In genomic region chr4:113384600-113384999, GRCh38 we compare ENCODE assay signal across 11 cellular contexts.
DNase-seq lines count a peak whose midpoint lies in the region; ATAC-seq and TF ChIP-seq lines count a peak whose summit lies in the region.
"Had no signal": no experiment of that assay in that cellular context is flagged by ENCODE, and none has a peak within 500 bp of the region (broad histone marks: within the 10 kb centered on the region; RNA-seq: fewer than 3 reads in every experiment).

No MANE protein-coding gene starts in this region.

- H3K9ac ChIP-seq in HCT116 (ENCODE audit: low read length), result no peak overlapping the region
- H3K9ac ChIP-seq in skeletal muscle satellite cell (ENCODE audit: low read depth, low read length), result no peak overlapping the region
- no peak overlapping the region for H3K9ac ChIP-seq in mesendoderm (ENCODE audit: low read length)

- no peak for TF ChIP-seq CTCF in HCT116 (IDR thresholded peaks at IDR 0.05 in 2 of 3, conservative IDR thresholded peaks at IDR 0.05 in 1 of 3; ENCODE audit: borderline replicate concordance in 1 of 3, insufficient read depth in 1 of 3, low read depth in 2 of 3, low read length in 2 of 3)
- TF ChIP-seq CTCF in esophagus muscularis mucosa (IDR thresholded peaks at IDR 0.05), result no peak

- H3K23ac ChIP-seq in mesendoderm (ENCODE audit: low read length), result no peak overlapping the region

- H2AK5ac ChIP-seq in mesendoderm (ENCODE audit: low read length), result no peak overlapping the region

- no peak overlapping the region for H4K5ac ChIP-seq in mesendoderm (ENCODE audit: low read length)

- peaks cover 9 to 35% of the 10 kb centered on the region in 2 experiments for H3K4me1 ChIP-seq in HCT116 (ENCODE audit: control insufficient read depth in 1 of 2, insufficient read depth in 2 of 2, low read length in 2 of 2)
- peaks cover 19 to 39% (median 35%) of the 10 kb centered on the region in 4 donors for H3K4me1 ChIP-seq in esophagus muscularis mucosa
- peaks cover 27% of the 10 kb centered on the region for H3K4me1 ChIP-seq in skeletal muscle satellite cell (ENCODE audit: control insufficient read depth, insufficient read depth, low read length)
- H3K4me1 ChIP-seq in mesendoderm (ENCODE audit: control insufficient read depth, low read depth, low read length), result no peaks in the 10 kb centered on the region

- H2BK5ac ChIP-seq in mesendoderm (ENCODE audit: low read length), result no peak overlapping the region

- H3K9me3 ChIP-seq in HCT116 (ENCODE audit: control insufficient read depth in 1 of 2, insufficient read depth in 1 of 2, low read depth in 1 of 2, low read length in 2 of 2) (no peaks in the 10 kb centered on the region), esophagus muscularis mucosa (no peaks in the 10 kb centered on the region), skeletal muscle satellite cell (replicated peaks; ENCODE audit: low read length) (no peaks in the 10 kb centered on the region)
- H3K9me3 ChIP-seq: stomach had no signal

- H2BK15ac ChIP-seq in mesendoderm (replicated peaks; ENCODE audit: low read depth), result no peak overlapping the region

- RAD21 ChIA-PET in HCT116 (lab: Charles Lee; ENCODE audit: low non-redundant PET in 1 of 2, low total read pairs in 2 of 2, uncharacterized antibody in 2 of 2, unreplicated experiment in 2 of 2), result no interaction called here

- peak overlapping the region; percentile 62 for H2AFZ ChIP-seq in HCT116 (ENCODE audit: low read depth, low read length, poor library complexity, severe bottlenecking)

- no peak for TF ChIP-seq EP300 in esophagus muscularis mucosa (IDR thresholded peaks at IDR 0.05)

- H3K27ac ChIP-seq in HCT116 (ENCODE audit: low read depth, low read length) (no peak overlapping the region), esophagus muscularis mucosa (replicated peaks in 1 of 4) (peak overlapping the region in 3 of 4 donors; percentile 11 to 34 (median 16)), mesendoderm (ENCODE audit: low read depth, low read length) (no peak overlapping the region)

- H3K79me2 ChIP-seq in HCT116 (ENCODE audit: insufficient read depth, low read length) (no peaks in the 10 kb centered on the region), mesendoderm (ENCODE audit: control insufficient read depth, insufficient read depth, low read length) (no peaks in the 10 kb centered on the region)

- 16% methylated on average over 5 of the region's 5 CpGs for WGBS in esophagus muscularis mucosa
- WGBS in mesendoderm (ENCODE audit: extremely low coverage, insufficient coverage, low lambda C conversion rate), result no CpG with 5 or more reads among the region's 5 CpGs

- H3K18ac ChIP-seq in mesendoderm (ENCODE audit: low read length), result no peak overlapping the region

- no peak overlapping the region for H3K56ac ChIP-seq in mesendoderm (ENCODE audit: low read length)

- no TSS peak for BruUV-seq in HCT116 (replicated peaks; lab: Mats Ljungman, UMichigan)

- no peak for TF ChIP-seq RAD21 in HCT116 (IDR thresholded peaks at IDR 0.05; ENCODE audit: low read depth)

- CTCF ChIA-PET in HCT116 (lab: Charles Lee), result no interaction called here

- no peaks in the 10 kb centered on the region for H3K9me2 ChIP-seq in HCT116 (ENCODE audit: insufficient read depth)

- H3K4me2 ChIP-seq in HCT116 (ENCODE audit: low read length), result peak overlapping the region; percentile 52
- H3K4me2 ChIP-seq in skeletal muscle satellite cell (ENCODE audit: low read length), result peak overlapping the region; percentile 6
- H3K4me2 ChIP-seq in mesendoderm (ENCODE audit: low read length), result no peak overlapping the region

- no peak overlapping the region for H2BK120ac ChIP-seq in mesendoderm (ENCODE audit: low read depth, low read length)

- H3K36me3 ChIP-seq in HCT116 (ENCODE audit: control insufficient read depth in 1 of 2, insufficient read depth in 2 of 2, low read length in 2 of 2) (no peaks in the 10 kb centered on the region), esophagus muscularis mucosa (peaks cover 0 to 14% (median 11%) of the 10 kb centered on the region in 4 donors), skeletal muscle satellite cell (ENCODE audit: insufficient read depth, low read length) (no peaks in the 10 kb centered on the region), mesendoderm (ENCODE audit: control insufficient read depth, insufficient read depth, low read length) (no peaks in the 10 kb centered on the region)

- H3K4me3 ChIP-seq in HCT116 (replicated peaks in 1 of 2; ENCODE audit: low read depth in 1 of 2, low read length in 2 of 2) (no peak overlapping the region), esophagus muscularis mucosa (no peak overlapping the region), skeletal muscle satellite cell (ENCODE audit: low read length) (no peak overlapping the region), mesendoderm (ENCODE audit: low read length) (no peak overlapping the region)
- H3K4me3 ChIP-seq: stomach had no signal

- no peak overlapping the region for H4K8ac ChIP-seq in mesendoderm (ENCODE audit: low read depth, low read length)

- H3K27me3 ChIP-seq in HCT116 (ENCODE audit: insufficient read depth, low read length) (no peaks in the 10 kb centered on the region), esophagus muscularis mucosa (no peaks in the 10 kb centered on the region), skeletal muscle satellite cell (ENCODE audit: control insufficient read depth, insufficient read depth, low read length) (no peaks in the 10 kb centered on the region), mesendoderm (ENCODE audit: insufficient read depth, low read length, poor library complexity) (no peaks in the 10 kb centered on the region)
- H3K27me3 ChIP-seq: stomach had no signal

- H3K79me1 ChIP-seq in mesendoderm (ENCODE audit: low read length), result no peaks in the 10 kb centered on the region

- no peaks in the 10 kb centered on the region for H4K20me1 ChIP-seq in HCT116 (ENCODE audit: insufficient read depth)

- H3K4ac ChIP-seq in mesendoderm (ENCODE audit: low read depth, low read length), result no peak overlapping the region

- POLR2A ChIA-PET in HCT116 (lab: Charles Lee), result no interaction called here

- DNase-seq in HCT116 (ENCODE audit: low read depth, low spot score), result peak; percentile 42
- DNase-seq in OCI-M1 (lab: John Stamatoyannopoulos, UW), result peak; percentile 27
- DNase-seq in esophagus muscularis mucosa (ENCODE audit: extremely low spot score), result no peak
- no peak for DNase-seq in mesendoderm
- DNase-seq in iPS-NIHi11 (ENCODE audit: low spot score), result no peak
- DNase-seq in stimulated activated CD4-positive, alpha-beta T cell treated with anti-CD3 and anti-CD28 coated beads, Interleukin-4, amount 100 ng/mL, for 4 hours, result no peak
- DNase-seq: amygdala, DMS79 treated with DMSO at 0.1 percent for 48 hours, NCI-H1105 treated with DMSO at 0.1 percent for 48 hours, stomach had no signal

- TF ChIP-seq POLR2A in HCT116 (IDR thresholded peaks at IDR 0.05; ENCODE audit: borderline replicate concordance, extremely low read depth, insufficient read depth, insufficient read length) (no peak), esophagus muscularis mucosa (IDR thresholded peaks at IDR 0.05; ENCODE audit: low read depth) (no peak)

- intact Hi-C loops in HCT116 (cut with micrococcal nuclease), result loop anchor here (10.0 kb wide), 1 partner anchor 280 kb away; no protein-coding TSS in a partner anchor
- intact Hi-C loops in esophagus muscularis mucosa (cut with DNase I), result no loop called here

- ATAC-seq in HCT116, result peak; percentile 41; the same call in 1 of the 2 replicates

TF ChIP-seq in HCT116, 20 proteins besides CTCF, POLR2A, EP300 and RAD21 (continues in another document):
- TF ChIP-seq CEBPB (IDR thresholded peaks at IDR 0.05; ENCODE audit: low read depth) (peak; percentile 35), EZH2 (IDR thresholded peaks at IDR 0.05) (no peak), SIN3A (IDR thresholded peaks at IDR 0.05; ENCODE audit: low read depth) (no peak), TCF7L2 (IDR thresholded peaks at IDR 0.05; ENCODE audit: borderline replicate concordance, extremely low read depth, insufficient read depth, insufficient read length) (peak; percentile 27), MAX (IDR thresholded peaks at IDR 0.05) (0 out of 2 replicates have a peak, but pooled peaks have one; percentile 9), YY1 (IDR thresholded peaks at IDR 0.05; ENCODE audit: extremely low read depth, insufficient replicate concordance, low read depth, low read length) (no peak), SRF (IDR thresholded peaks at IDR 0.05; ENCODE audit: low read depth) (peak; percentile 51; the same call in 1 of the 2 replicates), REST (IDR thresholded peaks at IDR 0.05; ENCODE audit: low read depth) (no peak), EZH2phosphoT487 (IDR thresholded peaks at IDR 0.05; ENCODE audit: borderline replicate concordance) (no peak), JUND (IDR thresholded peaks at IDR 0.05) (peak; percentile 77), CBX3 (IDR thresholded peaks at IDR 0.05; ENCODE audit: low read depth) (0 out of 2 replicates have a peak, but pooled peaks have one; percentile 61)

Comparison
In these comparisons a context has a peak if more than half of its experiments do, and no peak if none do; other contexts are left out.
1. DNase-seq: peak in HCT116 (single experiment) and OCI-M1 (single experiment); none in esophagus muscularis mucosa (single experiment), mesendoderm (single experiment), iPS-NIHi11 (single experiment) and stimulated activated CD4-positive, alpha-beta T cell treated with anti-CD3 and anti-CD28 coated beads, Interleukin-4, amount 100 ng/mL, for 4 hours (0 of 2).
2. H3K27ac ChIP-seq: peak in esophagus muscularis mucosa (3 of 4); none in HCT116 (single experiment) and mesendoderm (single experiment).